Comparison of ENCODE assay signal across 1 cellular context in the genomic region with DNA sequence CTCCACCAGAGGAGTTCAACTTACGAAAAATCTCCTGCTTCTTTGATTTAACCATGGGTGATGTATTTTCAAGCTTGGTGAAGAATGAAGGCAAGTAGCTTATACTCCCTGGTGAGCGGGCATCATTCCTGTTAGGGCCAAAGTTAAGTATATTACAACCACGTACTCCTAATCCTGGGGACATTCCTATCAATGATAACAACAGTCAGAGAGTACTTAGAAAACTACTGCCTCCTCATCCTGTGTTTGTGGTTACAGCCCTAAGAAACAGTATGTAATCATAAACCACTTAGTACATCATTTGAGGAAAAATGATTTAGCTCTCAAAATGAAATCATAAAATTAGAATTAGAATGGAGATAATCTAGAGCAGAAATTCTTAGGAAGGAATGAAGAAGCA.
TF ChIP-seq lines count a peak whose summit lies in the region.

No MANE protein-coding gene starts in this region.

TF ChIP-seq in A549, 52 proteins besides CTCF, POLR2A, EP300 and RAD21 (continued from another document):
- TF ChIP-seq, protein P1, sequence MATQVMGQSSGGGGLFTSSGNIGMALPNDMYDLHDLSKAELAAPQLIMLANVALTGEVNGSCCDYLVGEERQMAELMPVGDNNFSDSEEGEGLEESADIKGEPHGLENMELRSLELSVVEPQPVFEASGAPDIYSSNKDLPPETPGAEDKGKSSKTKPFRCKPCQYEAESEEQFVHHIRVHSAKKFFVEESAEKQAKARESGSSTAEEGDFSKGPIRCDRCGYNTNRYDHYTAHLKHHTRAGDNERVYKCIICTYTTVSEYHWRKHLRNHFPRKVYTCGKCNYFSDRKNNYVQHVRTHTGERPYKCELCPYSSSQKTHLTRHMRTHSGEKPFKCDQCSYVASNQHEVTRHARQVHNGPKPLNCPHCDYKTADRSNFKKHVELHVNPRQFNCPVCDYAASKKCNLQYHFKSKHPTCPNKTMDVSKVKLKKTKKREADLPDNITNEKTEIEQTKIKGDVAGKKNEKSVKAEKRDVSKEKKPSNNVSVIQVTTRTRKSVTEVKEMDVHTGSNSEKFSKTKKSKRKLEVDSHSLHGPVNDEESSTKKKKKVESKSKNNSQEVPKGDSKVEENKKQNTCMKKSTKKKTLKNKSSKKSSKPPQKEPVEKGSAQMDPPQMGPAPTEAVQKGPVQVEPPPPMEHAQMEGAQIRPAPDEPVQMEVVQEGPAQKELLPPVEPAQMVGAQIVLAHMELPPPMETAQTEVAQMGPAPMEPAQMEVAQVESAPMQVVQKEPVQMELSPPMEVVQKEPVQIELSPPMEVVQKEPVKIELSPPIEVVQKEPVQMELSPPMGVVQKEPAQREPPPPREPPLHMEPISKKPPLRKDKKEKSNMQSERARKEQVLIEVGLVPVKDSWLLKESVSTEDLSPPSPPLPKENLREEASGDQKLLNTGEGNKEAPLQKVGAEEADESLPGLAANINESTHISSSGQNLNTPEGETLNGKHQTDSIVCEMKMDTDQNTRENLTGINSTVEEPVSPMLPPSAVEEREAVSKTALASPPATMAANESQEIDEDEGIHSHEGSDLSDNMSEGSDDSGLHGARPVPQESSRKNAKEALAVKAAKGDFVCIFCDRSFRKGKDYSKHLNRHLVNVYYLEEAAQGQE (IDR thresholded peaks at IDR 0.05): no peak
- TF ChIP-seq, protein P2, sequence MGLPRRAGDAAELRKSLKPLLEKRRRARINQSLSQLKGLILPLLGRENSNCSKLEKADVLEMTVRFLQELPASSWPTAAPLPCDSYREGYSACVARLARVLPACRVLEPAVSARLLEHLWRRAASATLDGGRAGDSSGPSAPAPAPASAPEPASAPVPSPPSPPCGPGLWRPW (IDR thresholded peaks at IDR 0.05): no peak
- no peak for TF ChIP-seq SMC3 (IDR thresholded peaks at IDR 0.05)
- TF ChIP-seq NR3C1 (IDR thresholded peaks at IDR 0.05): no peak
- TF ChIP-seq BHLHE40 (IDR thresholded peaks at IDR 0.05; ENCODE audit: low read depth, low read length): no peak
- TF ChIP-seq, protein P3, sequence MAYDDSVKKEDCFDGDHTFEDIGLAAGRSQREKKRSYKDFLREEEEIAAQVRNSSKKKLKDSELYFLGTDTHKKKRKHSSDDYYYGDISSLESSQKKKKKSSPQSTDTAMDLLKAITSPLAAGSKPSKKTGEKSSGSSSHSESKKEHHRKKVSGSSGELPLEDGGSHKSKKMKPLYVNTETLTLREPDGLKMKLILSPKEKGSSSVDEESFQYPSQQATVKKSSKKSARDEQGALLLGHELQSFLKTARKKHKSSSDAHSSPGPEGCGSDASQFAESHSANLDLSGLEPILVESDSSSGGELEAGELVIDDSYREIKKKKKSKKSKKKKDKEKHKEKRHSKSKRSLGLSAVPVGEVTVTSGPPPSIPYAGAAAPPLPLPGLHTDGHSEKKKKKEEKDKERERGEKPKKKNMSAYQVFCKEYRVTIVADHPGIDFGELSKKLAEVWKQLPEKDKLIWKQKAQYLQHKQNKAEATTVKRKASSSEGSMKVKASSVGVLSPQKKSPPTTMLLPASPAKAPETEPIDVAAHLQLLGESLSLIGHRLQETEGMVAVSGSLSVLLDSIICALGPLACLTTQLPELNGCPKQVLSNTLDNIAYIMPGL (CRISPR knock-in tag; IDR thresholded peaks at IDR 0.05; ENCODE audit: borderline replicate concordance): no peak
- TF ChIP-seq RARB (CRISPR knock-in tag; IDR thresholded peaks at IDR 0.05): no peak
- TF ChIP-seq CBX8 (IDR thresholded peaks at IDR 0.05): no peak
- TF ChIP-seq RCOR1 (IDR thresholded peaks at IDR 0.05; ENCODE audit: low read depth, low read length): no peak
- TF ChIP-seq TFCP2L1 (CRISPR knock-in tag; IDR thresholded peaks at IDR 0.05): no peak
- no peak for TF ChIP-seq CHD4 (IDR thresholded peaks at IDR 0.05; ENCODE audit: borderline replicate concordance)
- no peak for TF ChIP-seq GATA3 (IDR thresholded peaks at IDR 0.05; ENCODE audit: borderline replicate concordance)
- TF ChIP-seq JUN (IDR thresholded peaks at IDR 0.05): no peak
- no peak for TF ChIP-seq ZNF302 (CRISPR knock-in tag; IDR thresholded peaks at IDR 0.05)
- no peak for TF ChIP-seq MAZ (IDR thresholded peaks at IDR 0.05; ENCODE audit: borderline replicate concordance, low read depth, low read length)
- TF ChIP-seq USF2 (IDR thresholded peaks at IDR 0.05): no peak
